30 cellular contexts compared by ENCODE assay signal in genomic region chr12:97164936-97165335, GRCh38.
"Had no signal": no experiment of that assay in that cellular context is flagged by ENCODE, and none has a peak within 500 bp of the region (broad histone marks: within the 10 kb centered on the region; RNA-seq: fewer than 3 reads in every experiment).

No MANE protein-coding gene starts in this region.

- FAIRE-seq: RCC 7860 had no signal

- H3K9me3 Mint-ChIP-seq: activated naive CD4-positive, alpha-beta T cell treated with anti-CD3 and anti-CD28 coated beads, Interleukin-2, amount 50 U/mL, for 24 hours; activated T-helper 1 cell treated with anti-CD3 and anti-CD28 coated beads, Interleukin-12 subunit alpha, Interleukin-12 subunit beta, Interleukin-2, Interleukin-4 antibody, amounts not matched to agents 30 ng/mL and 10 ng/mL and 1 ng/mL, durations not matched to agents 14 hours and 24 hours and 36 hours; central memory CD8-positive, alpha-beta T cell had no signal

- DNase-seq: activated CD4-positive, alpha-beta T cell treated with anti-CD3 and anti-CD28 coated beads for 48 hours; activated CD4-positive, alpha-beta T cell treated with anti-CD3 and anti-CD28 coated beads, Interleukin-2, amount 50 U/mL, for 4 hours; activated CD4-positive, CD25-positive, alpha-beta regulatory T cell treated with anti-CD3 and anti-CD28 coated beads, Interleukin-2, amount 50 U/mL, for 72 hours; activated CD8-positive, alpha-beta memory T cell treated with anti-CD3 and anti-CD28 coated beads, Interleukin-2, amount 50 U/mL, for 48 hours; activated CD8-positive, alpha-beta T cell treated with anti-CD3 and anti-CD28 coated beads, Interleukin-2, amount 10 ng/mL, durations not matched to agents 7 days and 5 days; activated effector memory CD4-positive, alpha-beta T cell treated with Interleukin-2 at 50 U/mL for 16 hours; activated naive CD4-positive, alpha-beta T cell; activated T-cell treated with anti-CD3 and anti-CD28 coated beads, Interleukin-2, amount 50 U/mL, for 1 hour; amniotic stem cell; body of pancreas; MM.1S; NCI-H1092 treated with DMSO at 0.1 percent for 48 hours; NCI-H1417 treated with DMSO at 0.1 percent for 48 hours; NCI-H1694; NCI-H2029; NCI-H2107; NCI-H2171 treated with DMSO at 0.1 percent for 48 hours; NCI-H226; NCI-H526 treated with DMSO at 0.1 percent for 48 hours; NCI-H82; PC-3; SHP77; T-helper 17 cell; T-helper 9 cell had no signal

- H3K9me3 ChIP-seq: ascending aorta had no signal

- H3K27ac ChIP-seq: ascending aorta, body of pancreas had no signal

- H3K4me3 Mint-ChIP-seq: activated CD8-positive, alpha-beta T cell treated with anti-CD3 and anti-CD28 coated beads, Interleukin-2, amount 10 ng/mL, durations not matched to agents 7 days and 5 days; activated naive CD4-positive, alpha-beta T cell treated with anti-CD3 and anti-CD28 coated beads, Interleukin-2, amount 50 U/mL, for 24 hours; activated T-helper 1 cell treated with anti-CD3 and anti-CD28 coated beads, Interleukin-12 subunit alpha, Interleukin-12 subunit beta, Interleukin-2, Interleukin-4 antibody, amounts not matched to agents 30 ng/mL and 10 ng/mL and 1 ng/mL, durations not matched to agents 14 hours and 24 hours and 36 hours; central memory CD8-positive, alpha-beta T cell; T-helper 17 cell; WTC11 had no signal

- H3K27ac Mint-ChIP-seq: activated CD8-positive, alpha-beta T cell treated with anti-CD3 and anti-CD28 coated beads, Interleukin-2, amount 10 ng/mL, durations not matched to agents 7 days and 5 days; activated naive CD4-positive, alpha-beta T cell treated with anti-CD3 and anti-CD28 coated beads, Interleukin-2, amount 50 U/mL, for 24 hours; activated T-helper 1 cell treated with anti-CD3 and anti-CD28 coated beads, Interleukin-12 subunit alpha, Interleukin-12 subunit beta, Interleukin-2, Interleukin-4 antibody, amounts not matched to agents 30 ng/mL and 10 ng/mL and 1 ng/mL, durations not matched to agents 14 hours and 24 hours and 36 hours; T-helper 17 cell; WTC11 had no signal

- H3K36me3 Mint-ChIP-seq: activated naive CD4-positive, alpha-beta T cell treated with anti-CD3 and anti-CD28 coated beads, Interleukin-2, amount 50 U/mL, for 24 hours; WTC11 had no signal

- H3K4me1 Mint-ChIP-seq: activated naive CD4-positive, alpha-beta T cell treated with anti-CD3 and anti-CD28 coated beads, Interleukin-2, amount 50 U/mL, for 24 hours; central memory CD8-positive, alpha-beta T cell; T-helper 17 cell had no signal

- H3K36me3 ChIP-seq: ascending aorta had no signal

- H3K27me3 ChIP-seq: ascending aorta, body of pancreas had no signal

- ATAC-seq: activated CD8-positive, alpha-beta T cell treated with anti-CD3 and anti-CD28 coated beads, Interleukin-2, amount 10 ng/mL, durations not matched to agents 7 days and 5 days; body of pancreas; PC-3; T-helper 17 cell; WTC11 had no signal

- H3K4me1 ChIP-seq: ascending aorta, body of pancreas had no signal

- H3K4me3 ChIP-seq: ascending aorta, body of pancreas had no signal
